23 cellular contexts compared by ENCODE assay signal in the genomic region with DNA sequence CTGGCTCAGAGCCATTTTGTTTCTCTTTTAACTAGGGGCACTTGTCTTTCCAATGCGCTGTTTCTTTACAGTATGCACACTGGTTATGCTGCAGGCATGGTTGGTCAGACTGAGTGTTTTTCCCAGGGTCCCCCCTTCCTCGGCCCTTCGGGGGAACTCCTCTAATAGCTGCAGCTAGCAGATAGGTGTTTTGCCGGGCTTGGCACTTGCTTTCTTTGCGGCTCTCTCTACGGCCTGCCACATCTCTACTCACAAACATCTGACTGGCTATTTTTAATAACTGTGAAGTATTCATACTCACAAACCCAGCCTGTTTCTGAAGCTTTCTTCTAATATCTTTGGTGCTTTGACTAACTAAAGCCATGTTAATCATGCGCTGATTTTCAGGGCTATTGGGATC.
"Had no signal": no experiment of that assay in that cellular context is flagged by ENCODE, and none has a peak within 500 bp of the region (broad histone marks: within the 10 kb centered on the region; RNA-seq: fewer than 3 reads in every experiment).

No MANE protein-coding gene starts in this region.

- H3K4me3 ChIP-seq: dorsolateral prefrontal cortex, lower lobe of right lung, mucosa of descending colon, skin epidermis, spleen, testis, tibial nerve, upper lobe of right lung, uterus had no signal

- DNase-seq: dorsolateral prefrontal cortex; effector CD4-positive, alpha-beta T cell; lower lobe of right lung; mucosa of descending colon; naive B cell; spleen; stimulated activated CD4-positive, alpha-beta T cell treated with anti-CD3 and anti-CD28 coated beads, Interleukin-4, amount 100 ng/mL, for 4 hours; stimulated activated naive CD8-positive, alpha-beta T cell treated with anti-CD3 and anti-CD28 coated beads, Interleukin-15, Interleukin-2, amounts not matched to agents 100 U/mL and 50 U/mL, for 24 hours; substantia nigra; testis; upper lobe of right lung; uterus had no signal

- H3K36me3 ChIP-seq: lower lobe of right lung, neutrophil, upper lobe of right lung, uterus had no signal

- H3K4me3 Mint-ChIP-seq: memory B cell; mesothelial cell of epicardium; natural killer cell treated with Interleukin-12 subunit alpha and Interleukin-12 subunit beta and Interleukin-15 and Interleukin-18, amount 100 ng/mL, for 72 hours; neural crest cell; stimulated activated memory B cell treated with anti-CD40 and anti-IgM and Interleukin-4, amounts not matched to agents 10 μg/mL and 1 μg/mL and 100 μg/mL, for 72 hours had no signal

- H2AFZ ChIP-seq: parathyroid adenoma had no signal

- ATAC-seq: left lobe of liver; lower lobe of right lung; mucosa of descending colon; natural killer cell treated with Interleukin-12 subunit alpha and Interleukin-12 subunit beta and Interleukin-15 and Interleukin-18, amount 100 ng/mL, for 72 hours; stimulated activated memory B cell treated with anti-CD40 and anti-IgM and Interleukin-4, amounts not matched to agents 10 μg/mL and 1 μg/mL and 100 μg/mL, for 72 hours; stimulated activated naive CD8-positive, alpha-beta T cell treated with anti-CD3 and anti-CD28 coated beads, Interleukin-15, Interleukin-2, amounts not matched to agents 100 U/mL and 50 U/mL, for 24 hours; upper lobe of right lung had no signal

- H3K9me3 ChIP-seq: testis had no signal

- H3K27ac Mint-ChIP-seq: memory B cell; mesothelial cell of epicardium; naive B cell; natural killer cell treated with Interleukin-12 subunit alpha and Interleukin-12 subunit beta and Interleukin-15 and Interleukin-18, amount 100 ng/mL, for 72 hours; progenitor cell of endocrine pancreas; stimulated activated memory B cell treated with anti-CD40 and anti-IgM and Interleukin-4, amounts not matched to agents 10 μg/mL and 1 μg/mL and 100 μg/mL, for 72 hours had no signal

- H3K79me2 ChIP-seq: parathyroid adenoma had no signal

- H3K4me1 ChIP-seq: lower lobe of right lung, parathyroid adenoma, tibial nerve, upper lobe of right lung, uterus had no signal

- H3K27me3 ChIP-seq: dorsolateral prefrontal cortex, neutrophil, spleen, testis, tibial nerve, upper lobe of right lung, uterus had no signal

- H3K9ac ChIP-seq: parathyroid adenoma had no signal

- H3K27me3 Mint-ChIP-seq: memory B cell; naive B cell; natural killer cell treated with Interleukin-12 subunit alpha and Interleukin-12 subunit beta and Interleukin-15 and Interleukin-18, amount 100 ng/mL, for 72 hours; progenitor cell of endocrine pancreas; stimulated activated memory B cell treated with anti-CD40 and anti-IgM and Interleukin-4, amounts not matched to agents 10 μg/mL and 1 μg/mL and 100 μg/mL, for 72 hours had no signal

- H3K27ac ChIP-seq: dorsolateral prefrontal cortex, lower lobe of right lung, neutrophil, parathyroid adenoma, skin epidermis, spleen, testis, tibial nerve, upper lobe of right lung, uterus had no signal

- H3K4me1 Mint-ChIP-seq: memory B cell; mesothelial cell of epicardium; neural crest cell; stimulated activated memory B cell treated with anti-CD40 and anti-IgM and Interleukin-4, amounts not matched to agents 10 μg/mL and 1 μg/mL and 100 μg/mL, for 72 hours had no signal
